8 cellular contexts compared by ENCODE assay signal in the genomic region with DNA sequence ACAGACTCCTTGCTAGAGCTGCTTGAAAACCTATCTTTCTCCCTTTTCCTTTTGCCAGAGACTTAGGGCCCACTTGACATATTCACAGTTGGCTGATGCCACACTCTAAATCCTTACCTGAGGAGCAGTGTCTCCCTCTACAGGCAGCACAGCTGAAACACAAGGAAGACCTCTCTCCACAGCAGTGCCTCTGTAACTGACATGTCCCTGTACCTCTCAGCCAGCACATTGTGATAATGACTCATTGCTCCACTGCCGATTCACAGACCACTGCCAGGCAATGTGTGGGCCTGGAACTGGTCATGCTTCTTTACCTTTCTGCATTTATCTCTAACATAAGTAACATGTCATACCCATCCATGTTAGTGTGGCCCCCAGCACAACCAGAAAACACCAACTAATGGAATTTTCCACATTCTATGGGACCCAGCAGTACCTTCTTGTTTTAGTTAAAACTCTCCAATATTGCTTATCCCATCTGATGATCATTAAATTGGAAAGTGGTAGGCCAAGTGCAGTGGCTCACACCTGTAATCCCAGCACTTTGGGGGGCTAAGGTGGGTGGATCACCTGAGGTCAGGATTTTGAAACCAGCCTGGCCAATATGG.
A peak's percentile ranks its signal among the peaks of the same experiment; 100 is the strongest.
DNase-seq lines count a peak whose midpoint lies in the region; ATAC-seq and TF ChIP-seq lines count a peak whose summit lies in the region.

No MANE protein-coding gene starts in this region.

- TF ChIP-seq CTCF in AG04449 (IDR thresholded peaks at IDR 0.05; ENCODE audit: insufficient read depth, low read length, missing control alignments) (peak; percentile 59), astrocyte of the cerebellum (IDR thresholded peaks at IDR 0.05; ENCODE audit: low read depth, low read length, missing control alignments) (peak; percentile 66)

- in situ Hi-C loops in astrocyte of the cerebellum (cut with HindIII; ENCODE audit: low sequenced_read_pairs), result no loop called here

- DNase-seq in AG04449 (ENCODE audit: low read depth, low spot score) (no peak), NAMALWA (ENCODE audit: low spot score) (peak; percentile 80), SHP77 (lab: John Stamatoyannopoulos, UW) (peak; percentile 58 to 71), astrocyte of the cerebellum (ENCODE audit: low read depth) (peak; percentile 45), islet precursor cell (peak; percentile 97)
- peak; percentile 23 to 55 (median 34) for DNase-seq in stimulated activated CD4-positive, alpha-beta T cell treated with anti-CD3 and anti-CD28 coated beads, TNF-alpha, amount 100 ng/mL, for 24 hours (ENCODE audit: low read depth in 3 of 3)

- no peak overlapping the region for H3K4me3 ChIP-seq in AG04449 (ENCODE audit: low read depth, low read length)
- no peak overlapping the region for H3K4me3 ChIP-seq in astrocyte of the cerebellum (ENCODE audit: low read depth, low read length)

- CTCF ChIA-PET in AG04449 (lab: Yijun Ruan, JAX), result interaction anchor here (0.8 to 7.3 kb wide), 10 partner anchors 11 to 210 kb away, joined by 3 to 102 read pairs (median 6); a partner anchor contains a TSS

- ATAC-seq in GM18499 (IDR thresholded peaks at IDR 0.05; ENCODE audit: insufficient read depth, unreplicated experiment) (peak; percentile 92), HG02763 (IDR thresholded peaks at IDR 0.05; ENCODE audit: unreplicated experiment) (peak; percentile 97)

- POLR2A ChIA-PET in AG04449 (lab: Yijun Ruan, JAX), result interaction anchor here (0.7 kb wide), 1 partner anchor 171 kb away, joined by 3 read pairs; no protein-coding TSS in a partner anchor
